Comparison of ENCODE assay signal across 8 cellular contexts in the genomic region with DNA sequence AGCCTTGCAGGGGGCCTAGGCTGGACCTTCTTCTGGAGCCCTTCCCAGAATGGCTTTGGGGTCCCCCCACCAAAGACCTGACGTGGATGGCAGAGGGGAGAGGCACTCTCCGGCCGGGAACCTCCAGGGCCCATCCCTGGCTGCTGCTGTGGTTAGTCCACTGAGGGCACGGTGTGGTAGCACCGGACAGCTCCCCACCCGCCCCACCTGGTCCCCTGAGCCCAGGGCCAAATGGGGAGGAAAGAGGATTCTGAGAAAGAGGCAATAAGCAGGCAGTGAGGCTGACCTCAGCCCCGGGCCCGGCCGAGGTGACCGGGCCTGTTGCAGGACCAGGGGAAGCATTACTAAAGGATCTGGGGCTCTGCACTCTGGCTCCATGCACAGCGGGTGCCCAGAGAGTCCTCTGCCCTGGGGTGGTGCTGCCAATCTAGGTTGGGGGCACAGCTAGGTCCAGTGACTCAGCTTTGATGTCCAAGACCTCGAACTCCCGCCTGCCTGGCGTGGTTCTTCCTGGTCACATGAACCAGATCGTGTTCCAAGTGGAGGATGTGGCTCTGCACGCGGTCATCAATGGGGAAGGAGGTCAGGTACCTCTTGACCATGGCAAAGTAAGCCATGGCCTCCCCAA. TPM values are rescaled to one million over a fixed set of nuclear protein-coding genes. Genes with fewer than 3 reads are reported as not detected.
DNase-seq lines count a peak whose midpoint lies in the region; ATAC-seq and TF ChIP-seq lines count a peak whose summit lies in the region.

No MANE protein-coding gene starts in this region.

- CTCF ChIA-PET in AG04449 (lab: Yijun Ruan, JAX) (interaction anchor here (1.1 to 11.6 kb wide), 9 partner anchors 11 to 106 kb away, joined by 3 to 255 read pairs (median 21); partner anchors contain the start of genes ADAM33, ADISSP, AP5S1 and CDC25B), HEK293 (lab: Yijun Ruan, JAX) (interaction anchor here (0.6 to 10.3 kb wide), 5 partner anchors 10 to 132 kb away, joined by 3 to 142 read pairs (median 4); partner anchors contain the start of gene AP5S1), MCF 10A (lab: Yijun Ruan, JAX) (interaction anchor here (0.6 to 12.0 kb wide), 4 partner anchors 16 to 302 kb away, joined by 3 to 231 read pairs (median 13); partner anchors contain the start of genes ADISSP and AP5S1)

- H3K36me3 ChIP-seq in HEK293 (ENCODE audit: control insufficient read depth in 2 of 2, insufficient read depth in 1 of 2, low read length in 2 of 2) = peaks cover 0 to 21% of the 10 kb centered on the region in 2 experiments; a peak in 2 of 3 replicates

- peak overlapping the region; percentile 39 for H3K27ac Mint-ChIP-seq in MCF 10A (ENCODE audit: low read depth, unreplicated experiment)
- H3K27ac Mint-ChIP-seq in naive thymus-derived CD8-positive, alpha-beta T cell = peak overlapping the region in 6 of 10 donors; percentile 25 to 88 (median 58)

- H3K36me3 Mint-ChIP-seq in MCF 10A (ENCODE audit: insufficient read depth, unreplicated experiment) = peaks cover 21% of the 10 kb centered on the region
- no peaks in the 10 kb centered on the region for H3K36me3 Mint-ChIP-seq in naive thymus-derived CD8-positive, alpha-beta T cell

- TF ChIP-seq CTCF in AG04449 (IDR thresholded peaks at IDR 0.05; ENCODE audit: insufficient read depth, low read length, missing control alignments) = no peak
- TF ChIP-seq CTCF in HEK293 (tag by site-specific recombination; IDR thresholded peaks at IDR 0.05) = no peak
- no peak for TF ChIP-seq CTCF in MCF 10A (IDR thresholded peaks at IDR 0.05; ENCODE audit: unreplicated experiment)

- 0 out of 2 replicates have a peak overlapping the region, but pooled peaks have one; percentile 24 for H3K27ac ChIP-seq in HEK293 (ENCODE audit: extremely low read depth, low read depth, low read length)

- peak overlapping the region; percentile 76 for H3K4me3 Mint-ChIP-seq in MCF 10A (ENCODE audit: unreplicated experiment)
- peak overlapping the region in 9 of 10 donors; percentile 28 to 78 (median 59) for H3K4me3 Mint-ChIP-seq in naive thymus-derived CD8-positive, alpha-beta T cell

- peaks cover 48% of the 10 kb centered on the region for H3K4me1 Mint-ChIP-seq in MCF 10A (ENCODE audit: insufficient read depth, unreplicated experiment)
- H3K4me1 Mint-ChIP-seq in naive thymus-derived CD8-positive, alpha-beta T cell = peaks cover 25 to 60% (median 54%) of the 10 kb centered on the region in 4 donors

- intact Hi-C loops in MCF 10A (cut with micrococcal nuclease) = loop anchor here (10.0 kb wide), 1 partner anchor 290 kb away; no protein-coding TSS in a partner anchor

- no peaks in the 10 kb centered on the region for H3K27me3 Mint-ChIP-seq in MCF 10A (ENCODE audit: insufficient read depth, unreplicated experiment)
- H3K27me3 Mint-ChIP-seq in naive thymus-derived CD8-positive, alpha-beta T cell = peaks cover 0 to 5% (median 0%) of the 10 kb centered on the region in 5 donors

- POLR2A ChIA-PET in AG04449 (lab: Yijun Ruan, JAX) = no interaction called here
- POLR2A ChIA-PET in HEK293 (lab: Yijun Ruan, JAX) = interaction anchor here (0.6 to 3.9 kb wide), 3 partner anchors 30 to 75 kb away, joined by 3 to 30 read pairs (median 6); partner anchors contain the start of gene AP5S1
- POLR2A ChIA-PET in MCF 10A (lab: Yijun Ruan, JAX) = interaction anchor here (1.3 to 5.2 kb wide), 4 partner anchors 11 to 110 kb away, joined by 3 to 61 read pairs (median 17); partner anchors contain the start of genes ADISSP and CDC25B
- POLR2A ChIA-PET in naive thymus-derived CD8-positive, alpha-beta T cell (lab: Charles Lee) = interaction anchor here (0.6 to 6.4 kb wide), 5 partner anchors 15 to 70 kb away, joined by 3 to 52 read pairs (median 19); partner anchors contain the start of gene ADISSP

- H3K9me3 Mint-ChIP-seq in MCF 10A (ENCODE audit: unreplicated experiment) = no peaks in the 10 kb centered on the region
- no peaks in the 10 kb centered on the region for H3K9me3 Mint-ChIP-seq in naive thymus-derived CD8-positive, alpha-beta T cell

- no peaks in the 10 kb centered on the region for H3K9me3 ChIP-seq in HEK293 (ENCODE audit: control insufficient read depth, insufficient read depth, low read depth, low read length)

- peaks cover 17% of the 10 kb centered on the region; the same call in 1 of the 2 replicates for H3K4me1 ChIP-seq in HEK293 (ENCODE audit: control insufficient read depth, insufficient read depth, low read length)

- H3K4me3 ChIP-seq in AG04449 (ENCODE audit: low read depth, low read length) = peak overlapping the region; percentile 80
- no peak overlapping the region for H3K4me3 ChIP-seq in HEK293 (ENCODE audit: low read depth, low read length)

- BruUV-seq in MCF 10A (replicated peaks; lab: Mats Ljungman, UMichigan) = TSS peak; percentile 52

- no peak for ATAC-seq in naive thymus-derived CD8-positive, alpha-beta T cell
- ATAC-seq in HG02970 (IDR thresholded peaks at IDR 0.05; ENCODE audit: low FRiP score, unreplicated experiment) (no peak), GM19467 (IDR thresholded peaks at IDR 0.05; ENCODE audit: unreplicated experiment) (no peak)

- DNase-seq in AG04449 (ENCODE audit: low read depth, low spot score) (no peak), MCF 10A (ENCODE audit: unreplicated experiment) (no peak), activated gamma-delta T cell treated with Interleukin-2 at 50 U/mL for 16 hours (no peak), NCI-H1930 (lab: John Stamatoyannopoulos, UW) (no peak)
- peak in 1 of 10 donors; percentile 62 for DNase-seq in naive thymus-derived CD8-positive, alpha-beta T cell

TF ChIP-seq in HEK293, 187 proteins besides CTCF, POLR2A, EP300 and RAD21 (continues in another document):
- TF ChIP-seq ZNF658 (tag by site-specific recombination; IDR thresholded peaks at IDR 0.05) (no peak), ZNF623 (tag by site-specific recombination; IDR thresholded peaks at IDR 0.05) (no peak), ZSCAN23 (tag by site-specific recombination; IDR thresholded peaks at IDR 0.05) (no peak), ZNF670 (tag by site-specific recombination; IDR thresholded peaks at IDR 0.05; ENCODE audit: low read depth) (no peak), ZNF660 (tag by site-specific recombination; IDR thresholded peaks at IDR 0.05) (no peak), ZBTB17 (tag by site-specific recombination; IDR thresholded peaks at IDR 0.05) (no peak), GLIS2 (tag by site-specific recombination; IDR thresholded peaks at IDR 0.05) (peak; percentile 37; the same call in 1 of the 2 replicates), BCL11B (tag by site-specific recombination; IDR thresholded peaks at IDR 0.05; ENCODE audit: low read depth) (no peak)
- TF ChIP-seq, protein P1, sequence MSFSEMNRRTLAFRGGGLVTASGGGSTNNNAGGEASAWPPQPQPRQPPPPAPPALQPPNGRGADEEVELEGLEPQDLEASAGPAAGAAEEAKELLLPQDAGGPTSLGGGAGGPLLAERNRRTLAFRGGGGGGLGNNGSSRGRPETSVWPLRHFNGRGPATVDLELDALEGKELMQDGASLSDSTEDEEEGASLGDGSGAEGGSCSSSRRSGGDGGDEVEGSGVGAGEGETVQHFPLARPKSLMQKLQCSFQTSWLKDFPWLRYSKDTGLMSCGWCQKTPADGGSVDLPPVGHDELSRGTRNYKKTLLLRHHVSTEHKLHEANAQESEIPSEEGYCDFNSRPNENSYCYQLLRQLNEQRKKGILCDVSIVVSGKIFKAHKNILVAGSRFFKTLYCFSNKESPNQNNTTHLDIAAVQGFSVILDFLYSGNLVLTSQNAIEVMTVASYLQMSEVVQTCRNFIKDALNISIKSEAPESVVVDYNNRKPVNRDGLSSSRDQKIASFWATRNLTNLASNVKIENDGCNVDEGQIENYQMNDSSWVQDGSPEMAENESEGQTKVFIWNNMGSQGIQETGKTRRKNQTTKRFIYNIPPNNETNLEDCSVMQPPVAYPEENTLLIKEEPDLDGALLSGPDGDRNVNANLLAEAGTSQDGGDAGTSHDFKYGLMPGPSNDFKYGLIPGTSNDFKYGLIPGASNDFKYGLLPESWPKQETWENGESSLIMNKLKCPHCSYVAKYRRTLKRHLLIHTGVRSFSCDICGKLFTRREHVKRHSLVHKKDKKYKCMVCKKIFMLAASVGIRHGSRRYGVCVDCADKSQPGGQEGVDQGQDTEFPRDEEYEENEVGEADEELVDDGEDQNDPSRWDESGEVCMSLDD (tag by site-specific recombination; IDR thresholded peaks at IDR 0.05) = no peak

RNA-seq across cellular contexts. Expression of gene CENPB, which starts 2.2 kb away (rescaled TPM):
- total RNA-seq in MCF 10A (2022) = 51.5 and 54.8 TPM in 2 replicates
- 10 to 100 TPM; 45.8 to 48.6 TPM for total RNA-seq in naive thymus-derived CD8-positive, alpha-beta T cell
- polyA plus RNA-seq in naive thymus-derived CD8-positive, alpha-beta T cell = 1 to 10 TPM; 1.0 to 1.7 (median 1.4) TPM

RNA-seq across cellular contexts. Expression of gene SPEF1, which starts 3.1 kb away (rescaled TPM):
- total RNA-seq in MCF 10A (2022) = 0.32 TPM in 1 of 2 replicates, not detected in the other
- under 1 TPM in 1 of 2 experiments, not detected in 1; 0.33 TPM for total RNA-seq in naive thymus-derived CD8-positive, alpha-beta T cell
- not detected for polyA plus RNA-seq in naive thymus-derived CD8-positive, alpha-beta T cell

RNA-seq across cellular contexts. Expression of gene CDC25B, which starts 11.8 kb away (rescaled TPM):
- total RNA-seq in MCF 10A (2022) = 134 and 137 TPM in 2 replicates
- total RNA-seq in naive thymus-derived CD8-positive, alpha-beta T cell = 100 to 1,000 TPM; 320 to 336 TPM
- 10 to 100 TPM; 38.1 to 49.7 (median 42.0) TPM for polyA plus RNA-seq in naive thymus-derived CD8-positive, alpha-beta T cell

RNA-seq across cellular contexts. Expression of gene ADISSP, which starts 16.8 kb away (rescaled TPM):
- total RNA-seq in MCF 10A (2022) = 37.8 and 58.8 TPM in 2 replicates
- 10 to 100 TPM; 19.5 to 19.6 TPM for total RNA-seq in naive thymus-derived CD8-positive, alpha-beta T cell
- 10 to 100 TPM; 17.6 to 32.4 (median 22.2) TPM for polyA plus RNA-seq in naive thymus-derived CD8-positive, alpha-beta T cell

RNA-seq across cellular contexts. Expression of gene AP5S1, which starts 36.0 kb away (rescaled TPM):
- 15.8 and 19.2 TPM in 2 replicates for total RNA-seq in MCF 10A (2022)
- 10 to 100 TPM; 12.6 to 14.5 TPM for total RNA-seq in naive thymus-derived CD8-positive, alpha-beta T cell
- 10 to 100 TPM; 10.1 to 21.8 (median 19.3) TPM for polyA plus RNA-seq in naive thymus-derived CD8-positive, alpha-beta T cell
